8 cellular contexts compared by ENCODE assay signal in the genomic region with DNA sequence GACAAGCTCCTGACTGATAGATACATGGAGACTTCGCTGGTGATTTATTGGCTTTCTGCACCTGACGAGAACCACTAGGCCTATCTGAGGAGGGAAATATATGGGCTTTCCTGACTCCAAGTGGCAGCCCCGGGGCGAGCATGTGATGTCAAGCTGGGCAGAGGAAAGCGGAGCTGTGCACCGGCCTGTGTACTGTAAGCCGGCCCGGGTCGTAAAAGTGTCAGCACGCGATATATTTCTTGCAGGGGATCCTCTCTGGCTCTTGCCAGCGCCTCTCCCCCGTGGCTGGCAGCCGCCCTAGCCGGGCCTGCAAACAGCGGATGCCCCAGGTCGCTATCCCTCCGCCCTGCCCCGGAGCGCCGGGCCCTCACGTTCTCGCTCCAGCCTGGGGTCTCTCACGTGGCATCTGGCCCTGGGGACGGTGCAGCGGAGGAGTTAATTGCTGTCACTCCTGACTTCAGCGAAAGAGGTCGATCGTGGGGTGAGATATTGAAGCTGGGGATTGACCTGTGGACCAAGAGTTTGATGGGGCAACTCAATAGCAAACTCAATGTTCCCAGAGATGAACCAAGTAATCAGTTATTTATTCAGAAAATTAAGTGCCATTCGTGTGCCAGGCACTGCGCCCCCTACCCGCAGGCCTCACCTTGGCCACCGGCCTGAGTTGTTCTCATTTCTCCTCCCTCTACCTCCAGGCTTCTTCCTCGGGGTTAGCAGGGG. TPM values are rescaled to one million over a fixed set of nuclear protein-coding genes. Genes with fewer than 3 reads are reported as not detected.
A peak's percentile ranks its signal among the peaks of the same experiment; 100 is the strongest.
DNase-seq lines count a peak whose midpoint lies in the region; ATAC-seq lines count a peak whose summit lies in the region.

No MANE protein-coding gene starts in this region.

- peaks cover 8% of the 10 kb centered on the region for H3K4me1 Mint-ChIP-seq in activated CD4-positive, alpha-beta T cell treated with anti-CD3 and anti-CD28 coated beads for 36 hours

- no peaks in the 10 kb centered on the region for H3K9me3 Mint-ChIP-seq in activated CD4-positive, alpha-beta T cell treated with anti-CD3 and anti-CD28 coated beads for 36 hours (ENCODE audit: low read depth)
- H3K9me3 Mint-ChIP-seq in activated naive CD4-positive, alpha-beta T cell treated with anti-CD3 and anti-CD28 coated beads, Interleukin-2, amount 50 U/mL, for 72 hours = no peaks in the 10 kb centered on the region

- intact Hi-C loops in activated CD4-positive, alpha-beta T cell treated with anti-CD3 and anti-CD28 coated beads for 36 hours (cut with DNase I, micrococcal nuclease) = no loop called here
- intact Hi-C loops in right cardiac atrium (cut with DNase I) = no loop called here

- H3K9me3 ChIP-seq in right cardiac atrium (ENCODE audit: control insufficient read depth, low read length) = no peaks in the 10 kb centered on the region

- H3K9ac ChIP-seq in rectal smooth muscle tissue (ENCODE audit: low read length) = no peak overlapping the region

- no peaks in the 10 kb centered on the region for H3K4me1 ChIP-seq in right cardiac atrium (ENCODE audit: control insufficient read depth, insufficient read depth, low read length)
- H3K4me1 ChIP-seq in rectal smooth muscle tissue (ENCODE audit: control insufficient read depth, insufficient read depth, low read length) = peaks cover 21% of the 10 kb centered on the region

- H3K4me3 ChIP-seq in right cardiac atrium (ENCODE audit: low read length) = peak overlapping the region; percentile 40
- peak overlapping the region; percentile 60 for H3K4me3 ChIP-seq in rectal smooth muscle tissue (ENCODE audit: low read length)

- H3K27ac ChIP-seq in right cardiac atrium (ENCODE audit: low read length) (no peak overlapping the region), rectal smooth muscle tissue (ENCODE audit: low read depth, low read length) (peak overlapping the region; percentile 63)

- peak; percentile 55 for DNase-seq in activated CD4-positive, alpha-beta T cell treated with anti-CD3 and anti-CD28 coated beads for 36 hours
- DNase-seq in activated CD4-positive, alpha-beta T cell treated with anti-CD3 and anti-CD28 coated beads for 1 hour = no peak
- DNase-seq in NCI-H524 (lab: John Stamatoyannopoulos, UW) = peak; percentile 53 to 68
- DNase-seq in activated naive CD4-positive, alpha-beta T cell treated with anti-CD3 and anti-CD28 coated beads, Interleukin-2, amount 50 U/mL, for 72 hours (ENCODE audit: low spot score in 2 of 2) = peak in 1 of 2 donors; percentile 22
- DNase-seq in right cardiac atrium = peak; percentile 22 to 65 (median 64)
- DNase-seq in SKM-1 (lab: John Stamatoyannopoulos, UW; ENCODE audit: unreplicated experiment) = no peak
- DNase-seq in superior temporal gyrus (ENCODE audit: extremely low spot score) = no peak

- POLR2A ChIA-PET in activated CD4-positive, alpha-beta T cell treated with anti-CD3 and anti-CD28 coated beads for 36 hours (lab: Charles Lee) = no interaction called here

- CTCF ChIA-PET in activated CD4-positive, alpha-beta T cell treated with anti-CD3 and anti-CD28 coated beads for 36 hours (lab: Charles Lee) = interaction anchor here (0.6 to 1.0 kb wide), 5 partner anchors 16 to 1342 kb away, joined by 3 to 4 read pairs (median 3); no protein-coding TSS in a partner anchor

- H3K27me3 ChIP-seq in right cardiac atrium (ENCODE audit: control insufficient read depth, insufficient read depth) (no peaks in the 10 kb centered on the region), rectal smooth muscle tissue (ENCODE audit: control insufficient read depth, insufficient read depth, low read length) (no peaks in the 10 kb centered on the region)

- ATAC-seq in activated CD4-positive, alpha-beta T cell treated with anti-CD3 and anti-CD28 coated beads for 36 hours = peak; percentile 61
- ATAC-seq in activated naive CD4-positive, alpha-beta T cell treated with anti-CD3 and anti-CD28 coated beads, Interleukin-2, amount 50 U/mL, for 72 hours = peak; percentile 67 to 73
- peak; percentile 55 to 64 for ATAC-seq in right cardiac atrium

- H3K4me3 Mint-ChIP-seq in activated CD4-positive, alpha-beta T cell treated with anti-CD3 and anti-CD28 coated beads for 36 hours = peak overlapping the region; percentile 56

- no peaks in the 10 kb centered on the region for H3K36me3 ChIP-seq in rectal smooth muscle tissue (ENCODE audit: control insufficient read depth, insufficient read depth, low read length)

- WGBS in right cardiac atrium = 7% methylated on average over 34 of the region's 34 CpGs

- no peaks in the 10 kb centered on the region for H3K36me3 Mint-ChIP-seq in activated CD4-positive, alpha-beta T cell treated with anti-CD3 and anti-CD28 coated beads for 36 hours (ENCODE audit: low read depth)
- no peaks in the 10 kb centered on the region for H3K36me3 Mint-ChIP-seq in activated naive CD4-positive, alpha-beta T cell treated with anti-CD3 and anti-CD28 coated beads, Interleukin-2, amount 50 U/mL, for 72 hours

- peaks cover 14% of the 10 kb centered on the region for H3K27me3 Mint-ChIP-seq in activated CD4-positive, alpha-beta T cell treated with anti-CD3 and anti-CD28 coated beads for 36 hours

- no peak overlapping the region for H3K27ac Mint-ChIP-seq in activated CD4-positive, alpha-beta T cell treated with anti-CD3 and anti-CD28 coated beads for 36 hours
- no peak overlapping the region for H3K27ac Mint-ChIP-seq in activated naive CD4-positive, alpha-beta T cell treated with anti-CD3 and anti-CD28 coated beads, Interleukin-2, amount 50 U/mL, for 72 hours

RNA-seq across cellular contexts. Expression of gene HAO2, which starts 41.0 kb away (rescaled TPM):
- total RNA-seq in activated CD4-positive, alpha-beta T cell treated with anti-CD3 and anti-CD28 coated beads for 36 hours = not detected
- not detected for total RNA-seq in activated naive CD4-positive, alpha-beta T cell treated with anti-CD3 and anti-CD28 coated beads, Interleukin-2, amount 50 U/mL, for 72 hours
- total RNA-seq in right cardiac atrium = not detected
- polyA plus RNA-seq in right cardiac atrium = not detected

Comparison
In these comparisons a context has a peak if more than half of its experiments do, and no peak if none do; other contexts are left out.
1. DNase-seq: peak in activated CD4-positive, alpha-beta T cell treated with anti-CD3 and anti-CD28 coated beads for 36 hours (single experiment), NCI-H524 (2 of 2) and right cardiac atrium (3 of 3); none in activated CD4-positive, alpha-beta T cell treated with anti-CD3 and anti-CD28 coated beads for 1 hour (single experiment), SKM-1 (single experiment) and superior temporal gyrus (single experiment).
2. Peak in every context shown above with its lines, with median percentiles within 50 percentile points of each other: ATAC-seq.